ENCODE assay signal across 1 cellular context in the genomic region with DNA sequence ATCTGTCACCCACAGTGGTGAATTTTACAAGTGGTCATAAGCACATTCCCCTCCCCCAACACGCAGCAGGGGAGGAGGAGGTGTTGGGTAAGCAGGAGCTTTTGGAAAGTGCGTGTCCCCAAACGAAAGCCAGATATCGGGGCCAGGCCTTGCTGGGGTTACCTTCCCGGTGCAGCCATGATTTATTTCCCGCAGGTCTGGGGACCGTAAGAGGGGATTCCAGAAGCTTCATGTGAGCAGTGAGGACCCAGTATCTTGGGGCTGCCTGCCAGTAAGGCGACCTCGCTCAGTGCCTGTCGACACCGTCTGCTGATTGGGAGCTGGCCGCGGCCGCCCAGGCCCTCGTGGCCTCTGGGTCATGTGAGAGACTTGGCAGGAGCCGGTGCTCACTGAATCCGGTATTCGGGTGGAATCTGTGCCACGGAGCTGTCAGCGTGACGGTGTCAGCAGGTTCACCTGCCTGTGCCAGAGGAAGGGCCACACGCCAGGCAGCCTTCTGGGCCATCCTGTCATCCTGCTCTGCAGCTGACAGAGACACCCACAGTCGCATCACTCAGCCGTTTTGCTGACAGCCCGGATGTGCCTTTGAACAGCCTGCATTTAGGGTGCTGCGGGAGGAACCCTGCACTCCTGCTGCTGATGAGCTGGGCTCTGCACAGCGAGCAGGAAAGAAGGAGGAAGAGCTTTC.
TF ChIP-seq lines count a peak whose summit lies in the region.

No MANE protein-coding gene starts in this region.

TF ChIP-seq in GM12878, 131 proteins besides CTCF, POLR2A, EP300 and RAD21:
- TF ChIP-seq BHLHE40 (IDR thresholded peaks at IDR 0.05; ENCODE audit: borderline replicate concordance in 1 of 2, low read depth in 2 of 2, low read length in 1 of 2) (no peak), MTA3 (IDR thresholded peaks at IDR 0.05; ENCODE audit: borderline replicate concordance, low read length) (no peak), CREM (IDR thresholded peaks at IDR 0.05; ENCODE audit: low read depth) (0 out of 2 replicates have a peak, but pooled peaks have one; percentile 23), POLR2AphosphoS5 (IDR thresholded peaks at IDR 0.05; ENCODE audit: low read length) (no peak), EZH2 (IDR thresholded peaks at IDR 0.05; ENCODE audit: borderline replicate concordance, control insufficient read depth, low read depth, low read length) (no peak), SREBF1 (IDR thresholded peaks at IDR 0.05; ENCODE audit: low read length) (no peak), ETV6 (conservative IDR thresholded peaks at IDR 0.05 in 1 of 2, IDR thresholded peaks at IDR 0.05 in 1 of 2; ENCODE audit: borderline replicate concordance in 1 of 2, low read depth in 1 of 2) (no peak), RUNX3 (IDR thresholded peaks at IDR 0.05; ENCODE audit: low read length) (0 out of 2 replicates have a peak, but pooled peaks have one; percentile 16), TCF3 (IDR thresholded peaks at IDR 0.05; ENCODE audit: borderline replicate concordance, insufficient read depth, low read depth, low read length) (no peak), LARP7 (IDR thresholded peaks at IDR 0.05) (no peak), EED (IDR thresholded peaks at IDR 0.05; ENCODE audit: low read depth) (peak; percentile 30; the same call in 1 of the 2 replicates), FOS (IDR thresholded peaks at IDR 0.05; ENCODE audit: borderline replicate concordance, extremely low read depth, insufficient read length) (no peak), YY1 (IDR thresholded peaks at IDR 0.05; ENCODE audit: low read depth, low read length) (0 out of 2 replicates have a peak, but pooled peaks have one; percentile 34), TBL1XR1 (IDR thresholded peaks at IDR 0.05; ENCODE audit: low read depth, low read length) (no peak), IRF4 (IDR thresholded peaks at IDR 0.05; ENCODE audit: low read depth, low read length) (no peak), STAT1 (conservative IDR thresholded peaks at IDR 0.05) (no peak)
- TF ChIP-seq, protein P1, sequence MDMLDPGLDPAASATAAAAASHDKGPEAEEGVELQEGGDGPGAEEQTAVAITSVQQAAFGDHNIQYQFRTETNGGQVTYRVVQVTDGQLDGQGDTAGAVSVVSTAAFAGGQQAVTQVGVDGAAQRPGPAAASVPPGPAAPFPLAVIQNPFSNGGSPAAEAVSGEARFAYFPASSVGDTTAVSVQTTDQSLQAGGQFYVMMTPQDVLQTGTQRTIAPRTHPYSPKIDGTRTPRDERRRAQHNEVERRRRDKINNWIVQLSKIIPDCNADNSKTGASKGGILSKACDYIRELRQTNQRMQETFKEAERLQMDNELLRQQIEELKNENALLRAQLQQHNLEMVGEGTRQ (IDR thresholded peaks at IDR 0.05; ENCODE audit: borderline replicate concordance, low read depth, low read length): no peak
- TF ChIP-seq, protein P2, sequence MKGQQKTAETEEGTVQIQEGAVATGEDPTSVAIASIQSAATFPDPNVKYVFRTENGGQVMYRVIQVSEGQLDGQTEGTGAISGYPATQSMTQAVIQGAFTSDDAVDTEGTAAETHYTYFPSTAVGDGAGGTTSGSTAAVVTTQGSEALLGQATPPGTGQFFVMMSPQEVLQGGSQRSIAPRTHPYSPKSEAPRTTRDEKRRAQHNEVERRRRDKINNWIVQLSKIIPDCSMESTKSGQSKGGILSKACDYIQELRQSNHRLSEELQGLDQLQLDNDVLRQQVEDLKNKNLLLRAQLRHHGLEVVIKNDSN (IDR thresholded peaks at IDR 0.05; ENCODE audit: borderline replicate concordance, extremely low read length, insufficient read depth, low read depth, low read length): peak; percentile 46
- TF ChIP-seq, protein P3, sequence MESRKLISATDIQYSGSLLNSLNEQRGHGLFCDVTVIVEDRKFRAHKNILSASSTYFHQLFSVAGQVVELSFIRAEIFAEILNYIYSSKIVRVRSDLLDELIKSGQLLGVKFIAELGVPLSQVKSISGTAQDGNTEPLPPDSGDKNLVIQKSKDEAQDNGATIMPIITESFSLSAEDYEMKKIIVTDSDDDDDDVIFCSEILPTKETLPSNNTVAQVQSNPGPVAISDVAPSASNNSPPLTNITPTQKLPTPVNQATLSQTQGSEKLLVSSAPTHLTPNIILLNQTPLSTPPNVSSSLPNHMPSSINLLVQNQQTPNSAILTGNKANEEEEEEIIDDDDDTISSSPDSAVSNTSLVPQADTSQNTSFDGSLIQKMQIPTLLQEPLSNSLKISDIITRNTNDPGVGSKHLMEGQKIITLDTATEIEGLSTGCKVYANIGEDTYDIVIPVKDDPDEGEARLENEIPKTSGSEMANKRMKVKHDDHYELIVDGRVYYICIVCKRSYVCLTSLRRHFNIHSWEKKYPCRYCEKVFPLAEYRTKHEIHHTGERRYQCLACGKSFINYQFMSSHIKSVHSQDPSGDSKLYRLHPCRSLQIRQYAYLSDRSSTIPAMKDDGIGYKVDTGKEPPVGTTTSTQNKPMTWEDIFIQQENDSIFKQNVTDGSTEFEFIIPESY (IDR thresholded peaks at IDR 0.05): no peak
- TF ChIP-seq, protein P4, sequence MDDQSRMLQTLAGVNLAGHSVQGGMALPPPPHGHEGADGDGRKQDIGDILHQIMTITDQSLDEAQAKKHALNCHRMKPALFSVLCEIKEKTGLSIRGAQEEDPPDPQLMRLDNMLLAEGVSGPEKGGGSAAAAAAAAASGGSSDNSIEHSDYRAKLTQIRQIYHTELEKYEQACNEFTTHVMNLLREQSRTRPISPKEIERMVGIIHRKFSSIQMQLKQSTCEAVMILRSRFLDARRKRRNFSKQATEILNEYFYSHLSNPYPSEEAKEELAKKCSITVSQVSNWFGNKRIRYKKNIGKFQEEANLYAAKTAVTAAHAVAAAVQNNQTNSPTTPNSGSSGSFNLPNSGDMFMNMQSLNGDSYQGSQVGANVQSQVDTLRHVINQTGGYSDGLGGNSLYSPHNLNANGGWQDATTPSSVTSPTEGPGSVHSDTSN (IDR thresholded peaks at IDR 0.05; ENCODE audit: insufficient replicate concordance, low read depth, low read length): no peak
- TF ChIP-seq, protein P5, sequence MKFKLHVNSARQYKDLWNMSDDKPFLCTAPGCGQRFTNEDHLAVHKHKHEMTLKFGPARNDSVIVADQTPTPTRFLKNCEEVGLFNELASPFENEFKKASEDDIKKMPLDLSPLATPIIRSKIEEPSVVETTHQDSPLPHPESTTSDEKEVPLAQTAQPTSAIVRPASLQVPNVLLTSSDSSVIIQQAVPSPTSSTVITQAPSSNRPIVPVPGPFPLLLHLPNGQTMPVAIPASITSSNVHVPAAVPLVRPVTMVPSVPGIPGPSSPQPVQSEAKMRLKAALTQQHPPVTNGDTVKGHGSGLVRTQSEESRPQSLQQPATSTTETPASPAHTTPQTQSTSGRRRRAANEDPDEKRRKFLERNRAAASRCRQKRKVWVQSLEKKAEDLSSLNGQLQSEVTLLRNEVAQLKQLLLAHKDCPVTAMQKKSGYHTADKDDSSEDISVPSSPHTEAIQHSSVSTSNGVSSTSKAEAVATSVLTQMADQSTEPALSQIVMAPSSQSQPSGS (IDR thresholded peaks at IDR 0.05; ENCODE audit: low read length): no peak
- TF ChIP-seq, protein P6, sequence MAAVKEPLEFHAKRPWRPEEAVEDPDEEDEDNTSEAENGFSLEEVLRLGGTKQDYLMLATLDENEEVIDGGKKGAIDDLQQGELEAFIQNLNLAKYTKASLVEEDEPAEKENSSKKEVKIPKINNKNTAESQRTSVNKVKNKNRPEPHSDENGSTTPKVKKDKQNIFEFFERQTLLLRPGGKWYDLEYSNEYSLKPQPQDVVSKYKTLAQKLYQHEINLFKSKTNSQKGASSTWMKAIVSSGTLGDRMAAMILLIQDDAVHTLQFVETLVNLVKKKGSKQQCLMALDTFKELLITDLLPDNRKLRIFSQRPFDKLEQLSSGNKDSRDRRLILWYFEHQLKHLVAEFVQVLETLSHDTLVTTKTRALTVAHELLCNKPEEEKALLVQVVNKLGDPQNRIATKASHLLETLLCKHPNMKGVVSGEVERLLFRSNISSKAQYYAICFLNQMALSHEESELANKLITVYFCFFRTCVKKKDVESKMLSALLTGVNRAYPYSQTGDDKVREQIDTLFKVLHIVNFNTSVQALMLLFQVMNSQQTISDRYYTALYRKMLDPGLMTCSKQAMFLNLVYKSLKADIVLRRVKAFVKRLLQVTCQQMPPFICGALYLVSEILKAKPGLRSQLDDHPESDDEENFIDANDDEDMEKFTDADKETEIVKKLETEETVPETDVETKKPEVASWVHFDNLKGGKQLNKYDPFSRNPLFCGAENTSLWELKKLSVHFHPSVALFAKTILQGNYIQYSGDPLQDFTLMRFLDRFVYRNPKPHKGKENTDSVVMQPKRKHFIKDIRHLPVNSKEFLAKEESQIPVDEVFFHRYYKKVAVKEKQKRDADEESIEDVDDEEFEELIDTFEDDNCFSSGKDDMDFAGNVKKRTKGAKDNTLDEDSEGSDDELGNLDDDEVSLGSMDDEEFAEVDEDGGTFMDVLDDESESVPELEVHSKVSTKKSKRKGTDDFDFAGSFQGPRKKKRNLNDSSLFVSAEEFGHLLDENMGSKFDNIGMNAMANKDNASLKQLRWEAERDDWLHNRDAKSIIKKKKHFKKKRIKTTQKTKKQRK (IDR thresholded peaks at IDR 0.05; ENCODE audit: low read depth, low read length): no peak
